Comparison of ENCODE assay signal across 22 cellular contexts in the genomic region with DNA sequence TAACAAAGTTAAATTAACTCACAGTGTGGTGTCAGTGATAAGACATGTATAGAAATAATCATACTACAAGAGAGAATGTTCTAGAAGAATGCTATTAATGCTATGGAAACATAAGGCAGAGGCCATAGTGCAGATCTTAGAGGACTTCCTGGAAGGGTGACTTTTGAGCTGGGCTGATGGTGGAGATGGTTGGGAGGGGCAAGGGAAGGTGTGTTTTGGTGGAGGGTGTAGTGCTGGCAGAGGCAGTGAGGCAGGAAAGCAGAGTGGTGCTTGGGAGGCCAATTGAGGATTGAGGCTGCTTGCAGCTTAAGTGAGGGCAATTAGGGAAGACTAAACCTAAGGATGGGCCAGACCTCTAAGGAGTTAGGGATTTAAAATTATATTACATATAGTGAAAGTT. TPM values are rescaled to one million over a fixed set of nuclear protein-coding genes. Genes with fewer than 3 reads are reported as not detected.
DNase-seq lines count a peak whose midpoint lies in the region; ATAC-seq and TF ChIP-seq lines count a peak whose summit lies in the region.
"Had no signal": no experiment of that assay in that cellular context is flagged by ENCODE, and none has a peak within 500 bp of the region (broad histone marks: within the 10 kb centered on the region; RNA-seq: fewer than 3 reads in every experiment).

No MANE protein-coding gene starts in this region.

- H2BK15ac ChIP-seq in H9 (ENCODE audit: low read depth, low read length) = no peak overlapping the region

- no peak overlapping the region for H3K56ac ChIP-seq in H9 (ENCODE audit: insufficient read length, low read depth, low read length)

- H3F3A ChIP-seq in DOHH2 (ENCODE audit: control insufficient read depth, insufficient read depth) = peaks cover 36% of the 10 kb centered on the region

- H3K23me2 ChIP-seq in H9 (ENCODE audit: insufficient read length, low read depth, low read length, poor library complexity, severe bottlenecking) = no peaks in the 10 kb centered on the region

- H3K4me2 ChIP-seq in DOHH2 (ENCODE audit: low read length) = peak overlapping the region; percentile 18; the same call in 1 of the 2 replicates
- no peak overlapping the region for H3K4me2 ChIP-seq in H9 (ENCODE audit: insufficient read depth, insufficient read length, low read length)
- H3K4me2 ChIP-seq: SK-N-SH had no signal

- intact Hi-C loops in activated B cell treated with CpG ODN at 0.5 μM for 24 hours (cut with micrococcal nuclease) = loop anchor here (1.0 kb wide), 1 partner anchor 102 kb away; no protein-coding TSS in a partner anchor

- no peaks in the 10 kb centered on the region for H3K9me3 ChIP-seq in CD4-positive, CD25-positive, alpha-beta regulatory T cell (ENCODE audit: control insufficient read depth in 2 of 2, low read length in 2 of 2)
- H3K9me3 ChIP-seq in DOHH2 (ENCODE audit: control insufficient read depth, insufficient read depth, low read length) = no peaks in the 10 kb centered on the region
- no peaks in the 10 kb centered on the region for H3K9me3 ChIP-seq in H9 (ENCODE audit: control insufficient read depth, low read depth, low read length)
- H3K9me3 ChIP-seq: pancreas, SK-N-SH, spleen, suprapubic skin had no signal

- no peak overlapping the region for H2BK12ac ChIP-seq in H9 (ENCODE audit: insufficient read length, low read depth, low read length)

- H3K4me1 Mint-ChIP-seq in CD4-positive, CD25-positive, alpha-beta regulatory T cell = peaks cover 22 to 61% (median 40%) of the 10 kb centered on the region in 4 donors
- peaks cover 87% of the 10 kb centered on the region for H3K4me1 Mint-ChIP-seq in activated B cell treated with CpG ODN at 0.5 μM for 24 hours
- peaks cover 66 to 90% (median 78%) of the 10 kb centered on the region in 3 donors for H3K4me1 Mint-ChIP-seq in naive B cell
- H3K4me1 Mint-ChIP-seq in H9 = peaks cover 9 to 12% of the 10 kb centered on the region in 2 experiments
- H3K4me1 Mint-ChIP-seq: neural crest cell had no signal

- H3K18ac ChIP-seq in H9 (ENCODE audit: insufficient read length, low read depth, low read length) = no peak overlapping the region

- H2BK20ac ChIP-seq in H9 (ENCODE audit: low read depth, low read length, poor library complexity, severe bottlenecking) = no peak overlapping the region

- TF ChIP-seq CTCF in DOHH2 (IDR thresholded peaks at IDR 0.05; ENCODE audit: low read depth, low read length, poor library complexity, severe bottlenecking) = no peak
- TF ChIP-seq CTCF in activated B cell treated with CpG ODN at 0.5 μM for 24 hours (IDR thresholded peaks at IDR 0.05) = no peak
- no peak for TF ChIP-seq CTCF in H9 (conservative IDR thresholded peaks at IDR 0.05)
- TF ChIP-seq CTCF in foreskin keratinocyte (conservative IDR thresholded peaks at IDR 0.05) = no peak

- ATAC-seq in CD4-positive, CD25-positive, alpha-beta regulatory T cell (ENCODE audit: low read depth in 2 of 2) = no peak
- ATAC-seq in activated B cell treated with CpG ODN at 0.5 μM for 24 hours (ENCODE audit: low read depth) = no peak
- ATAC-seq in naive B cell (ENCODE audit: low read depth in 2 of 2) = no peak
- ATAC-seq in HG02678 (IDR thresholded peaks at IDR 0.05; ENCODE audit: unreplicated experiment) = no peak
- ATAC-seq in foreskin keratinocyte = no peak

- H3K4me3 ChIP-seq in CD4-positive, CD25-positive, alpha-beta regulatory T cell (ENCODE audit: low read depth, low read length) = no peak overlapping the region
- no peak overlapping the region for H3K4me3 ChIP-seq in DOHH2 (ENCODE audit: low read length)
- H3K4me3 ChIP-seq: pancreas, spleen, suprapubic skin had no signal

- H3K27me3 ChIP-seq in CD4-positive, CD25-positive, alpha-beta regulatory T cell (ENCODE audit: control insufficient read depth, insufficient read depth, low read length) = no peaks in the 10 kb centered on the region
- no peaks in the 10 kb centered on the region for H3K27me3 ChIP-seq in DOHH2 (ENCODE audit: control insufficient read depth, low read length)
- no peaks in the 10 kb centered on the region for H3K27me3 ChIP-seq in H9 (ENCODE audit: insufficient read depth, low read length)
- no peaks in the 10 kb centered on the region for H3K27me3 ChIP-seq in foreskin keratinocyte
- H3K27me3 ChIP-seq: pancreas, spleen, suprapubic skin had no signal

- H3K79me2 ChIP-seq in DOHH2 (ENCODE audit: control insufficient read depth, low read length) (peaks cover 7% of the 10 kb centered on the region), H9 (ENCODE audit: insufficient read depth, low read length) (no peaks in the 10 kb centered on the region)

- no peaks in the 10 kb centered on the region for H3K79me1 ChIP-seq in H9 (ENCODE audit: insufficient read depth, low read depth, low read length, poor library complexity, severe bottlenecking)

- H4K20me1 ChIP-seq in DOHH2 (ENCODE audit: control insufficient read depth, insufficient read depth, low read depth, low read length) = no peaks in the 10 kb centered on the region
- H4K20me1 ChIP-seq in H9 (ENCODE audit: control insufficient read depth, insufficient read depth, insufficient read length) = no peaks in the 10 kb centered on the region

- no peak overlapping the region for H3K9ac ChIP-seq in H9 (ENCODE audit: extremely low read depth, insufficient read length, low read length)
- H3K9ac ChIP-seq: SK-N-SH had no signal

- peaks cover 7% of the 10 kb centered on the region for H3K27me3 Mint-ChIP-seq in CD4-positive, CD25-positive, alpha-beta regulatory T cell
- H3K27me3 Mint-ChIP-seq in activated B cell treated with CpG ODN at 0.5 μM for 24 hours (no peaks in the 10 kb centered on the region), naive B cell (no peaks in the 10 kb centered on the region), H9 (ENCODE audit: low read depth) (peaks cover 3% of the 10 kb centered on the region)
- H3K27me3 Mint-ChIP-seq: central memory CD8-positive, alpha-beta T cell had no signal

- H2AK5ac ChIP-seq in H9 (ENCODE audit: insufficient read length, low read length) = no peak overlapping the region

- H3K9me3 Mint-ChIP-seq in CD4-positive, CD25-positive, alpha-beta regulatory T cell = no peaks in the 10 kb centered on the region
- H3K9me3 Mint-ChIP-seq in activated B cell treated with CpG ODN at 0.5 μM for 24 hours (no peaks in the 10 kb centered on the region), naive B cell (no peaks in the 10 kb centered on the region), H9 (no peaks in the 10 kb centered on the region)
- H3K9me3 Mint-ChIP-seq: central memory CD8-positive, alpha-beta T cell; neural crest cell had no signal

- H4K91ac ChIP-seq in H9 (ENCODE audit: insufficient read length, low read depth, low read length) = no peak overlapping the region

- H2AFZ ChIP-seq in H9 (ENCODE audit: low read length) = no peak overlapping the region

- H3K36me3 ChIP-seq in CD4-positive, CD25-positive, alpha-beta regulatory T cell (ENCODE audit: control insufficient read depth, insufficient read depth, low read length) = no peaks in the 10 kb centered on the region
- no peaks in the 10 kb centered on the region for H3K36me3 ChIP-seq in DOHH2 (ENCODE audit: control insufficient read depth, low read length)
- H3K36me3 ChIP-seq: pancreas, spleen, suprapubic skin had no signal

- H2BK120ac ChIP-seq in H9 (ENCODE audit: low read depth, low read length, poor library complexity, severe bottlenecking) = no peak overlapping the region

- peak overlapping the region; percentile 59 to 92 (median 64) for H3K27ac Mint-ChIP-seq in CD4-positive, CD25-positive, alpha-beta regulatory T cell
- H3K27ac Mint-ChIP-seq in activated B cell treated with CpG ODN at 0.5 μM for 24 hours = peak overlapping the region; percentile 73
- H3K27ac Mint-ChIP-seq in naive B cell = peak overlapping the region in 5 of 6 donors; percentile 8 to 88 (median 42)
- no peak overlapping the region for H3K27ac Mint-ChIP-seq in H9

- peaks cover 51% of the 10 kb centered on the region for H3K4me1 ChIP-seq in CD4-positive, CD25-positive, alpha-beta regulatory T cell (ENCODE audit: control insufficient read depth, insufficient read depth, low read length, poor library complexity, severe bottlenecking)
- H3K4me1 ChIP-seq in DOHH2 (ENCODE audit: control insufficient read depth, low read length) (peaks cover 94% of the 10 kb centered on the region), H9 (ENCODE audit: insufficient read depth, low read length) (no peaks in the 10 kb centered on the region; the same call in 1 of the 2 replicates), foreskin keratinocyte (peaks cover 6% of the 10 kb centered on the region)
- H3K4me1 ChIP-seq: pancreas had no signal

- no peak overlapping the region for H3K4ac ChIP-seq in H9 (ENCODE audit: low read depth, low read length)

- peaks cover 4% of the 10 kb centered on the region for H3K36me3 Mint-ChIP-seq in CD4-positive, CD25-positive, alpha-beta regulatory T cell
- H3K36me3 Mint-ChIP-seq in activated B cell treated with CpG ODN at 0.5 μM for 24 hours (ENCODE audit: low read depth) = no peaks in the 10 kb centered on the region
- no peaks in the 10 kb centered on the region for H3K36me3 Mint-ChIP-seq in naive B cell
- H3K36me3 Mint-ChIP-seq in H9 (ENCODE audit: insufficient read depth in 1 of 3, low read depth in 3 of 3) = no peaks in the 10 kb centered on the region

- H3K14ac ChIP-seq in H9 (ENCODE audit: insufficient read depth, low read length) = no peak overlapping the region

- DNase-seq in CD4-positive, CD25-positive, alpha-beta regulatory T cell = peak in 1 of 3 donors; percentile 47
- DNase-seq in activated B cell treated with CpG ODN at 0.5 μM for 24 hours (no peak), naive B cell (no peak), H9 (no peak), foreskin keratinocyte (no peak)
- DNase-seq: activated CD4-positive, alpha-beta T cell treated with anti-CD3 and anti-CD28 coated beads, Interleukin-2, amount 50 U/mL, for 1 hour; activated gamma-delta T cell; activated T-cell treated with anti-CD3 and anti-CD28 coated beads for 4 hours; glutamatergic neuron; NCI-H446 treated with DMSO at 0.1 percent for 48 hours; pancreas; spleen; T-helper 9 cell had no signal

- no peak overlapping the region for H4K5ac ChIP-seq in H9 (ENCODE audit: insufficient read length, low read depth, low read length)

- peak overlapping the region in 3 of 4 donors; percentile 2 to 39 (median 13) for H3K4me3 Mint-ChIP-seq in CD4-positive, CD25-positive, alpha-beta regulatory T cell
- no peak overlapping the region for H3K4me3 Mint-ChIP-seq in activated B cell treated with CpG ODN at 0.5 μM for 24 hours
- H3K4me3 Mint-ChIP-seq in naive B cell = peak overlapping the region in 4 of 8 donors; percentile 6 to 47 (median 32)
- no peak overlapping the region for H3K4me3 Mint-ChIP-seq in H9
- H3K4me3 Mint-ChIP-seq: central memory CD8-positive, alpha-beta T cell; neural crest cell had no signal

- POLR2A ChIA-PET in activated B cell treated with CpG ODN at 0.5 μM for 24 hours (lab: Charles Lee) = interaction anchor here (1.3 to 20.1 kb wide), 3 partner anchors 10 to 71 kb away, joined by 3 to 1007 read pairs (median 4); a partner anchor contains a TSS

- no peak overlapping the region for H2BK5ac ChIP-seq in H9 (ENCODE audit: insufficient read length, low read length)

- H3K9me2 ChIP-seq in DOHH2 (replicated peaks; ENCODE audit: control insufficient read depth, low read length) = no peaks in the 10 kb centered on the region
- H3K9me2 ChIP-seq: SK-N-SH had no signal

- H4K8ac ChIP-seq in H9 (replicated peaks; ENCODE audit: insufficient read length, low read depth, low read length) = no peak overlapping the region

- no peak overlapping the region for H3K27ac ChIP-seq in CD4-positive, CD25-positive, alpha-beta regulatory T cell (ENCODE audit: insufficient read depth, low read length, poor library complexity, severe bottlenecking)
- no peak overlapping the region for H3K27ac ChIP-seq in DOHH2 (ENCODE audit: low read depth, low read length)
- H3K27ac ChIP-seq in H9 (ENCODE audit: insufficient read length, low read depth, low read length) = no peak overlapping the region
- no peak overlapping the region for H3K27ac ChIP-seq in foreskin keratinocyte
- H3K27ac ChIP-seq: pancreas, suprapubic skin, VCaP had no signal

- CTCF ChIA-PET in activated B cell treated with CpG ODN at 0.5 μM for 24 hours (lab: Charles Lee) = interaction anchor here (0.7 to 5.3 kb wide), 6 partner anchors 8 to 101 kb away, joined by 3 to 94 read pairs (median 8); a partner anchor contains a TSS

- H3K23ac ChIP-seq in H9 (ENCODE audit: insufficient read length, low read depth, low read length) = no peak overlapping the region

- H3T11ph ChIP-seq in H9 (ENCODE audit: low read length) = no peak overlapping the region

RNA-seq across cellular contexts. Expression of a gene that starts 58.5 kb away (rescaled TPM):
- total RNA-seq in CD4-positive, CD25-positive, alpha-beta regulatory T cell = not detected
- polyA plus RNA-seq in CD4-positive, CD25-positive, alpha-beta regulatory T cell = under 1 TPM in 1 of 4 donors, not detected in 3; 0.17 TPM
- not detected in 2 replicates for total RNA-seq in activated B cell treated with CpG ODN at 0.5 μM for 24 hours
- not detected for polyA plus RNA-seq in naive B cell (ENCODE audit: low read depth in 6 of 6)
- 0.24 TPM in 2 replicates for total RNA-seq in H9 (2021)
- 0.03 and 0.04 TPM in 2 replicates for total RNA-seq in foreskin keratinocyte
- polyA plus RNA-seq in foreskin keratinocyte = 0.01 and 0.02 TPM in 2 replicates
- total RNA-seq: dermis microvascular lymphatic vessel endothelial cell, LHCN-M2 had no signal
- polyA plus RNA-seq: SK-N-SH had no signal

Comparison
In these comparisons a context has a peak if more than half of its experiments do, and no peak if none do; other contexts are left out.
1. H3K27ac Mint-ChIP-seq: peak in CD4-positive, CD25-positive, alpha-beta regulatory T cell (3 of 3), activated B cell treated with CpG ODN at 0.5 μM for 24 hours (single experiment) and naive B cell (5 of 6); none in H9 (0 of 3).
2. H3K4me3 Mint-ChIP-seq: peak in CD4-positive, CD25-positive, alpha-beta regulatory T cell (3 of 4); none in activated B cell treated with CpG ODN at 0.5 μM for 24 hours (single experiment) and H9 (0 of 2).